Comparison of ENCODE assay signal across 30 cellular contexts in genomic region chr12:68912916-68913315, GRCh38. TPM values are rescaled to one million over a fixed set of nuclear protein-coding genes. Genes with fewer than 3 reads are reported as not detected.
DNase-seq lines count a peak whose midpoint lies in the region; ATAC-seq and TF ChIP-seq lines count a peak whose summit lies in the region.
"Had no signal": no experiment of that assay in that cellular context is flagged by ENCODE, and none has a peak within 500 bp of the region (broad histone marks: within the 10 kb centered on the region; RNA-seq: fewer than 3 reads in every experiment).

No MANE protein-coding gene starts in this region.

- no peaks in the 10 kb centered on the region for H3K27me3 Mint-ChIP-seq in GM23338 (ENCODE audit: insufficient read depth, low read depth, poor library complexity)
- H3K27me3 Mint-ChIP-seq: stimulated activated memory B cell treated with anti-CD40 and anti-IgM and Interleukin-4, amounts not matched to agents 10 μg/mL and 1 μg/mL and 100 μg/mL, for 72 hours had no signal

- H3K9me3 Mint-ChIP-seq in GM23338: no peaks in the 10 kb centered on the region
- H3K9me3 Mint-ChIP-seq: activated T-cell treated with anti-CD3 and anti-CD28 coated beads, Interleukin-2, amount 50 U/mL, for 4 hours; neural crest cell; stimulated activated memory B cell treated with anti-CD40 and anti-IgM and Interleukin-4, amounts not matched to agents 10 μg/mL and 1 μg/mL and 100 μg/mL, for 72 hours had no signal

- H2AFZ ChIP-seq in GM23338 (no peak overlapping the region), OCI-LY3 (ENCODE audit: low read depth, low read length) (no peak overlapping the region), parathyroid adenoma (no peak overlapping the region)
- H2AFZ ChIP-seq: hepatocyte had no signal

- H3K4me3 ChIP-seq in GM23338 (no peak overlapping the region), OCI-LY3 (ENCODE audit: low read length) (no peak overlapping the region), parathyroid adenoma (ENCODE audit: low read depth, low read length) (no peak overlapping the region)
- H3K4me3 ChIP-seq: gastroesophageal sphincter, hepatocyte, ovary, SJSA1, skin epidermis, suprapubic skin, upper lobe of left lung had no signal

- TF ChIP-seq CTCF in GM23338 (conservative IDR thresholded peaks at IDR 0.05; ENCODE audit: low read depth in 2 of 2) (peak; percentile 29 to 38), OCI-LY3 (IDR thresholded peaks at IDR 0.05; ENCODE audit: low read depth, low read length) (peak; percentile 8; the same call in 1 of the 2 replicates), parathyroid adenoma (IDR thresholded peaks at IDR 0.05) (no peak)

- H4K20me1 ChIP-seq in GM23338 (replicated peaks; ENCODE audit: insufficient read depth): no peaks in the 10 kb centered on the region; the same call in 1 of the 2 replicates
- H4K20me1 ChIP-seq in OCI-LY3 (ENCODE audit: insufficient read depth, low read length): no peaks in the 10 kb centered on the region

- ATAC-seq in GM23338: no peak
- ATAC-seq in esophagus mucosa: peak; percentile 15
- ATAC-seq: activated CD8-positive, alpha-beta memory T cell treated with anti-CD3 and anti-CD28 coated beads, Interleukin-2, amount 10 ng/mL, durations not matched to agents 7 days and 5 days; activated T-cell treated with anti-CD3 and anti-CD28 coated beads, Interleukin-2, amount 50 U/mL, for 4 hours; gastroesophageal sphincter; left cardiac atrium; stimulated activated memory B cell treated with anti-CD40 and anti-IgM and Interleukin-4, amounts not matched to agents 10 μg/mL and 1 μg/mL and 100 μg/mL, for 72 hours had no signal

- H3K9me2 ChIP-seq in GM23338 (ENCODE audit: insufficient read depth): no peaks in the 10 kb centered on the region

- H3K27ac ChIP-seq in GM23338 (ENCODE audit: low read depth): no peak overlapping the region
- H3K27ac ChIP-seq in OCI-LY3 (ENCODE audit: low read length): no peak overlapping the region
- H3K27ac ChIP-seq in parathyroid adenoma: peak overlapping the region; percentile 24
- H3K27ac ChIP-seq: gastroesophageal sphincter, hepatocyte, ovary, RWPE1, SJSA1, suprapubic skin, upper lobe of left lung had no signal

- no peaks in the 10 kb centered on the region for H3K4me1 Mint-ChIP-seq in GM23338
- H3K4me1 Mint-ChIP-seq: activated CD8-positive, alpha-beta memory T cell treated with anti-CD3 and anti-CD28 coated beads, Interleukin-2, amount 10 ng/mL, durations not matched to agents 7 days and 5 days; neural crest cell had no signal

- H3K9me3 ChIP-seq in OCI-LY3 (ENCODE audit: insufficient read depth, low read length) (no peaks in the 10 kb centered on the region), parathyroid adenoma (ENCODE audit: control insufficient read depth, low read length) (no peaks in the 10 kb centered on the region)
- H3K9me3 ChIP-seq: gastroesophageal sphincter, ovary, SJSA1, suprapubic skin, upper lobe of left lung had no signal

- no peaks in the 10 kb centered on the region for H3K36me3 ChIP-seq in GM23338 (ENCODE audit: insufficient read depth)
- no peaks in the 10 kb centered on the region for H3K36me3 ChIP-seq in OCI-LY3 (replicated peaks; ENCODE audit: low read depth, low read length)
- H3K36me3 ChIP-seq in parathyroid adenoma (ENCODE audit: control insufficient read depth, insufficient read depth, low read length): no peaks in the 10 kb centered on the region
- H3K36me3 ChIP-seq: gastroesophageal sphincter, ovary, SJSA1, suprapubic skin, upper lobe of left lung had no signal

- H3K4me2 ChIP-seq in GM23338 (no peak overlapping the region), OCI-LY3 (ENCODE audit: low read length) (no peak overlapping the region), parathyroid adenoma (ENCODE audit: low read length) (no peak overlapping the region)
- H3K4me2 ChIP-seq: hepatocyte had no signal

- H3F3A ChIP-seq in GM23338 (replicated peaks; ENCODE audit: low read depth): no peaks in the 10 kb centered on the region

- no peaks in the 10 kb centered on the region for H3K36me3 Mint-ChIP-seq in GM23338 (ENCODE audit: low read depth)
- H3K36me3 Mint-ChIP-seq: activated CD8-positive, alpha-beta memory T cell treated with anti-CD3 and anti-CD28 coated beads, Interleukin-2, amount 10 ng/mL, durations not matched to agents 7 days and 5 days; stimulated activated memory B cell treated with anti-CD40 and anti-IgM and Interleukin-4, amounts not matched to agents 10 μg/mL and 1 μg/mL and 100 μg/mL, for 72 hours had no signal

- H3K27me3 ChIP-seq in GM23338 (ENCODE audit: insufficient read depth): no peaks in the 10 kb centered on the region
- H3K27me3 ChIP-seq in OCI-LY3 (ENCODE audit: low read depth, low read length): no peaks in the 10 kb centered on the region
- no peaks in the 10 kb centered on the region for H3K27me3 ChIP-seq in parathyroid adenoma (ENCODE audit: control insufficient read depth, insufficient read depth, low read length)
- H3K27me3 ChIP-seq: gastroesophageal sphincter, hepatocyte, ovary, SJSA1, suprapubic skin, upper lobe of left lung had no signal

- no peaks in the 10 kb centered on the region for H3K4me1 ChIP-seq in GM23338 (ENCODE audit: insufficient read depth)
- H3K4me1 ChIP-seq in OCI-LY3 (ENCODE audit: low read length): no peaks in the 10 kb centered on the region
- no peaks in the 10 kb centered on the region for H3K4me1 ChIP-seq in parathyroid adenoma
- H3K4me1 ChIP-seq: gastroesophageal sphincter had no signal

- H3K27ac Mint-ChIP-seq in GM23338: no peak overlapping the region
- H3K27ac Mint-ChIP-seq: activated CD8-positive, alpha-beta memory T cell treated with anti-CD3 and anti-CD28 coated beads, Interleukin-2, amount 10 ng/mL, durations not matched to agents 7 days and 5 days; stimulated activated memory B cell treated with anti-CD40 and anti-IgM and Interleukin-4, amounts not matched to agents 10 μg/mL and 1 μg/mL and 100 μg/mL, for 72 hours had no signal

- DNase-seq in GM23338 (ENCODE audit: low spot score) (no peak), NCI-H748 (lab: John Stamatoyannopoulos, UW; ENCODE audit: unreplicated experiment) (no peak)
- DNase-seq in activated effector memory CD4-positive, alpha-beta T cell treated with anti-CD3 and anti-CD28 coated beads, Interleukin-2, amount 50 U/mL, for 16 hours: no peak
- no peak for DNase-seq in activated CD4-positive, CD25-positive, alpha-beta regulatory T cell (lab: John Stamatoyannopoulos, UW)
- no peak for DNase-seq in NK-92 treated with Interleukin-12 subunit alpha and Interleukin-12 subunit beta, amount 100 ng/mL, for 24 hours (lab: John Stamatoyannopoulos, UW)
- DNase-seq: activated CD8-positive, alpha-beta memory T cell treated with anti-CD3 and anti-CD28 coated beads, Interleukin-2, amount 10 ng/mL, durations not matched to agents 7 days and 5 days; activated T-cell treated with anti-CD3 and anti-CD28 coated beads, Interleukin-2, amount 50 U/mL, for 4 hours; C1 segment of cervical spinal cord; central memory CD4-positive, alpha-beta T cell; dermis blood vessel endothelial cell; DMS153; left cardiac atrium; NCI-H1092 treated with DMSO at 0.1 percent for 48 hours; NCI-H187; NCI-H2171; ovary; retina; T-helper 1 cell; upper lobe of left lung had no signal

- no peak overlapping the region for H3K9ac ChIP-seq in OCI-LY3 (ENCODE audit: low read length)
- no peak overlapping the region for H3K9ac ChIP-seq in parathyroid adenoma

- H3K4me3 Mint-ChIP-seq in GM23338: no peak overlapping the region
- H3K4me3 Mint-ChIP-seq: activated CD8-positive, alpha-beta memory T cell treated with anti-CD3 and anti-CD28 coated beads, Interleukin-2, amount 10 ng/mL, durations not matched to agents 7 days and 5 days; activated T-cell treated with anti-CD3 and anti-CD28 coated beads, Interleukin-2, amount 50 U/mL, for 4 hours; neural crest cell; stimulated activated memory B cell treated with anti-CD40 and anti-IgM and Interleukin-4, amounts not matched to agents 10 μg/mL and 1 μg/mL and 100 μg/mL, for 72 hours had no signal

- H3K79me2 ChIP-seq in GM23338 (replicated peaks; ENCODE audit: insufficient read depth): no peaks in the 10 kb centered on the region
- no peaks in the 10 kb centered on the region for H3K79me2 ChIP-seq in OCI-LY3 (ENCODE audit: low read length)
- no peaks in the 10 kb centered on the region for H3K79me2 ChIP-seq in parathyroid adenoma
- H3K79me2 ChIP-seq: hepatocyte had no signal

TF ChIP-seq in GM23338, 12 proteins besides CTCF, POLR2A, EP300 and RAD21:
- TF ChIP-seq ZNF114 (CRISPR knock-in tag; IDR thresholded peaks at IDR 0.05): no peak
TF ChIP-seq in GM23338: peak in this region for 0.

RNA-seq across cellular contexts. Expression of gene CPM, which starts 20.1 kb away (rescaled TPM):
- total RNA-seq in GM23338 (2014; rRNA removed; shearing (Covaris generic)): 0.16 and 5.8 TPM in 2 replicates
- 0.37 and 0.49 TPM in 2 replicates for polyA plus RNA-seq in GM23338 (2016; fragmentation: Nextera tagmentation; extraction: Ambion mirVana)
- 8.2 TPM for total RNA-seq in esophagus mucosa
- total RNA-seq: neural crest cell had no signal
